ENCODE assay signal across 15 cellular contexts in genomic region chr10:78688221-78688944, GRCh38.
DNase-seq lines count a peak whose midpoint lies in the region; ATAC-seq and TF ChIP-seq lines count a peak whose summit lies in the region.
"Had no signal": no experiment of that assay in that cellular context is flagged by ENCODE, and none has a peak within 500 bp of the region (broad histone marks: within the 10 kb centered on the region; RNA-seq: fewer than 3 reads in every experiment).

No MANE protein-coding gene starts in this region.

- no peaks in the 10 kb centered on the region for H3K36me3 ChIP-seq in rectal smooth muscle tissue (ENCODE audit: control insufficient read depth, insufficient read depth, low read length)
- H3K36me3 ChIP-seq in MM.1S (replicated peaks; ENCODE audit: insufficient read depth, low read length): no peaks in the 10 kb centered on the region
- H3K36me3 ChIP-seq: brain microvascular endothelial cell had no signal

- H3K9ac ChIP-seq in rectal smooth muscle tissue (ENCODE audit: low read length) (no peak overlapping the region), MM.1S (ENCODE audit: low read length) (no peak overlapping the region)

- H2AFZ ChIP-seq in MM.1S (ENCODE audit: low read length): no peak overlapping the region
- H2AFZ ChIP-seq: PC-9 had no signal

- TF ChIP-seq CTCF in VCaP (conservative IDR thresholded peaks at IDR 0.05) (no peak), MM.1S (IDR thresholded peaks at IDR 0.05; ENCODE audit: low read length) (no peak)

- H3K27ac ChIP-seq in VCaP (peak overlapping the region; percentile 43), rectal smooth muscle tissue (ENCODE audit: low read depth, low read length) (peak overlapping the region; percentile 3), MM.1S (ENCODE audit: low read length) (no peak overlapping the region)
- H3K27ac ChIP-seq: brain microvascular endothelial cell, PC-9 had no signal

- peak; percentile 20 for DNase-seq in D341Med (ENCODE audit: low spot score)
- DNase-seq in globus pallidus (ENCODE audit: low spot score): peak; percentile 12
- no peak for DNase-seq in MM.1S
- no peak for DNase-seq in SW 1271 (lab: John Stamatoyannopoulos, UW)
- no peak for DNase-seq in HK-2 (ENCODE audit: unreplicated experiment)
- DNase-seq: activated CD4-positive, CD25-positive, alpha-beta regulatory T cell; activated naive CD4-positive, alpha-beta T cell treated with Interleukin-2 at 50 U/mL for 16 hours; brain microvascular endothelial cell; KG1; left cardiac atrium; PC-9; stimulated activated CD4-positive, alpha-beta T cell treated with anti-CD3 and anti-CD28 coated beads, Interleukin-4, amount 100 ng/mL, for 24 hours had no signal

- no peaks in the 10 kb centered on the region for H3K9me2 ChIP-seq in MM.1S (replicated peaks; ENCODE audit: insufficient read depth, low read length)

- no peaks in the 10 kb centered on the region for H4K20me1 ChIP-seq in MM.1S (ENCODE audit: insufficient read depth, low read length)

- H3K4me2 ChIP-seq in MM.1S (ENCODE audit: low read depth, low read length): no peak overlapping the region
- H3K4me2 ChIP-seq: PC-9 had no signal

- H3K79me2 ChIP-seq in MM.1S (ENCODE audit: low read length): no peaks in the 10 kb centered on the region

- ATAC-seq in GM18520 (IDR thresholded peaks at IDR 0.05; ENCODE audit: unreplicated experiment): no peak

- H3K9me3 ChIP-seq in MM.1S (replicated peaks; ENCODE audit: insufficient read depth, low read length): no peaks in the 10 kb centered on the region

- H3K4me1 ChIP-seq in rectal smooth muscle tissue (ENCODE audit: control insufficient read depth, insufficient read depth, low read length): peaks cover 12% of the 10 kb centered on the region
- no peaks in the 10 kb centered on the region for H3K4me1 ChIP-seq in MM.1S (ENCODE audit: low read length)

- no peaks in the 10 kb centered on the region for H3F3A ChIP-seq in MM.1S (ENCODE audit: insufficient read depth, low read length)

- no peak overlapping the region for H3K4me3 ChIP-seq in rectal smooth muscle tissue (ENCODE audit: low read length)
- H3K4me3 ChIP-seq in MM.1S (ENCODE audit: low read length): no peak overlapping the region
- H3K4me3 ChIP-seq: PC-9 had no signal

- H3K27me3 ChIP-seq in rectal smooth muscle tissue (ENCODE audit: control insufficient read depth, insufficient read depth, low read length) (no peaks in the 10 kb centered on the region), MM.1S (replicated peaks; ENCODE audit: insufficient read depth, low read length) (no peaks in the 10 kb centered on the region)

Comparison
In these comparisons a context has a peak if more than half of its experiments do, and no peak if none do; other contexts are left out.
1. DNase-seq: peak in D341Med (single experiment) and globus pallidus (single experiment); none in MM.1S (single experiment), SW 1271 (0 of 2) and HK-2 (single experiment).